In the genomic region with DNA sequence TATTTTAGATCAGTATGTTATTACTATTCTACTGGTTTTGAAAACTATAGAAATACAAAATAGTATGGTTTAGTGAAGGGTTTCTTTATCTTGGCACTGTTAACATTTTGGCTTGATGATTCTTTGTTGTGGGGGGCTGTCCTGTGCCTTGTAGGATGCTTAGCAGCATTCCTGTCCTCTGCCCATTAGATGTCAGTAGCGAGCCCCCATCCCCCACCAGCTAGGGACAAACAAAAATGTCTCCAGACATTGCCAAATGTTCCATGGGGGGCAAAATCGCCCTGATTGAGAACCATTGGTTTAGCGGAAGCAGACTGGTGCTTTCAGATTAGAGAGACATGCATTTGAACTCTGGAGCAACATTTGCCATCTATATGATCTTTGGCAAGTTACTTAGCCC, we compare ENCODE assay signal across 15 cellular contexts. TPM values are rescaled to one million over a fixed set of nuclear protein-coding genes. Genes with fewer than 3 reads are reported as not detected.
DNase-seq lines count a peak whose midpoint lies in the region; ATAC-seq, FAIRE-seq and TF ChIP-seq lines count a peak whose summit lies in the region.
"Had no signal": no experiment of that assay in that cellular context is flagged by ENCODE, and none has a peak within 500 bp of the region (broad histone marks: within the 10 kb centered on the region; RNA-seq: fewer than 3 reads in every experiment).

No MANE protein-coding gene starts in this region.

- no peaks in the 10 kb centered on the region for H3K36me3 ChIP-seq in bronchial epithelial cell (ENCODE audit: control insufficient read depth, insufficient read depth, low read length)
- H3K36me3 ChIP-seq: right lobe of liver had no signal

- DNase-seq in LHCN-M2 (ENCODE audit: low read depth) (peak; percentile 35), bronchial epithelial cell (ENCODE audit: low read depth) (no peak), retinal pigment epithelial cell (ENCODE audit: low read depth) (no peak), NCI-H2107 (lab: John Stamatoyannopoulos, UW) (no peak), dedifferentiated amniotic fluid mesenchymal stem cell (ENCODE audit: extremely low spot score) (no peak)
- DNase-seq: activated CD8-positive, alpha-beta memory T cell treated with anti-CD3 and anti-CD28 coated beads, Interleukin-2, amount 10 ng/mL, durations not matched to agents 7 days and 5 days; CD8-positive, alpha-beta memory T cell; naive B cell; NCI-H1436; NCI-H524; right lobe of liver; SHP77 treated with DMSO at 0.1 percent for 48 hours; stomach had no signal

- H3K4me3 ChIP-seq in bronchial epithelial cell (ENCODE audit: low read depth, low read length): no peak overlapping the region
- no peak overlapping the region for H3K4me3 ChIP-seq in retinal pigment epithelial cell (ENCODE audit: low read length)
- H3K4me3 ChIP-seq: right lobe of liver, stomach had no signal

- no peaks in the 10 kb centered on the region for H3K27me3 ChIP-seq in bronchial epithelial cell (ENCODE audit: control insufficient read depth, insufficient read depth, low read length)
- H3K27me3 ChIP-seq: right lobe of liver, stomach had no signal

- FAIRE-seq in bronchial epithelial cell (lab: Jason Lieb, UNC): no peak

- TF ChIP-seq CTCF in GM12872 (IDR thresholded peaks at IDR 0.05; ENCODE audit: insufficient read depth, low read depth, low read length) (peak; percentile 31; the same call in 2 of the 3 replicates), bronchial epithelial cell (IDR thresholded peaks at IDR 0.05; ENCODE audit: insufficient read depth, low read length, severe bottlenecking) (peak; percentile 14), retinal pigment epithelial cell (conservative IDR thresholded peaks at IDR 0.05; ENCODE audit: low read depth, low read length) (peak; percentile 19)

- ATAC-seq in GM21529 (IDR thresholded peaks at IDR 0.05; ENCODE audit: unreplicated experiment): no peak
- ATAC-seq: activated CD8-positive, alpha-beta memory T cell treated with anti-CD3 and anti-CD28 coated beads, Interleukin-2, amount 10 ng/mL, durations not matched to agents 7 days and 5 days; right lobe of liver had no signal

RNA-seq across cellular contexts. Expression of a gene that starts 23.3 kb away (rescaled TPM):
- total RNA-seq in LHCN-M2 (2014; rRNA removed) (not detected in 2 replicates), bronchial epithelial cell (not detected in 2 replicates)
- polyA plus RNA-seq in LHCN-M2 (2012): not detected
- total RNA-seq: activated CD8-positive, alpha-beta memory T cell treated with anti-CD3 and anti-CD28 coated beads, Interleukin-2, amount 10 ng/mL, durations not matched to agents 7 days and 5 days; CD8-positive, alpha-beta memory T cell had no signal
- polyA plus RNA-seq: CD8-positive, alpha-beta memory T cell had no signal
